ENCODE assay signal across 29 cellular contexts in genomic region chr19:55836340-55836739, GRCh38. TPM values are rescaled to one million over a fixed set of nuclear protein-coding genes. Genes with fewer than 3 reads are reported as not detected.
"Had no signal": no experiment of that assay in that cellular context is flagged by ENCODE, and none has a peak within 500 bp of the region (broad histone marks: within the 10 kb centered on the region; RNA-seq: fewer than 3 reads in every experiment).

Gene NLRP4, plus strand, starts transcription at chr19:55836540. Its CDS starts 15,541 bp downstream, at chr19:55852081.

- H3K9me3 ChIP-seq: adrenal gland, lower lobe of right lung, mucosa of descending colon, sigmoid colon, thoracic aorta had no signal

- H3K27ac Mint-ChIP-seq: activated naive CD8-positive, alpha-beta T cell; activated T-helper 2 cell treated with anti-CD3 and anti-CD28 coated beads, Interferon-gamma antibody, Interleukin-2, Interleukin-4, amounts not matched to agents 10 μg/mL and 5 μg/mL and 100 μg/mL, durations not matched to agents 14 hours and 24 hours and 36 hours; immature natural killer cell; naive B cell; progenitor cell of endocrine pancreas; type B pancreatic cell; WTC11 had no signal

- DNase-seq: activated CD8-positive, alpha-beta memory T cell treated with anti-CD3 and anti-CD28 coated beads, Interleukin-2, amount 50 U/mL, for 4 hours; activated naive CD4-positive, alpha-beta T cell; activated T-cell treated with anti-CD3 and anti-CD28 coated beads, Interleukin-2, amount 50 U/mL, for 4 hours; adrenal gland; central memory CD4-positive, alpha-beta T cell; dermis blood vessel endothelial cell; effector CD8-positive, alpha-beta T cell; erythroblast; foreskin fibroblast; immature natural killer cell; lower lobe of right lung; mesendoderm; mucosa of descending colon; naive B cell; retina; sigmoid colon; stimulated activated CD4-positive, alpha-beta T cell treated with anti-CD3 and anti-CD28 coated beads, Interleukin-2, amount 100 ng/mL, for 48 hours; stimulated activated CD8-positive, alpha-beta memory T cell treated with anti-CD3 and anti-CD28 coated beads, Interleukin-4, amount 100 ng/mL, for 48 hours; stimulated activated naive CD4-positive, alpha-beta T cell had no signal

- H3K36me3 ChIP-seq: adrenal gland, lower lobe of right lung, sigmoid colon, thoracic aorta had no signal

- H3K4me2 ChIP-seq: smooth muscle cell had no signal

- H3K36me3 Mint-ChIP-seq: activated naive CD8-positive, alpha-beta T cell; immature natural killer cell; naive B cell; type B pancreatic cell had no signal

- ATAC-seq: activated T-cell treated with anti-CD3 and anti-CD28 coated beads, Interleukin-2, amount 50 U/mL, for 4 hours; left lobe of liver; lower lobe of right lung; mucosa of descending colon; WTC11 had no signal

- H3K27me3 Mint-ChIP-seq: activated naive CD8-positive, alpha-beta T cell; naive B cell; progenitor cell of endocrine pancreas; type B pancreatic cell had no signal

- H3K4me3 ChIP-seq: adrenal gland, lower lobe of right lung, mucosa of descending colon, sigmoid colon, smooth muscle cell, thoracic aorta had no signal

- H3K4me1 Mint-ChIP-seq: immature natural killer cell, naive B cell, neural crest cell, WTC11 had no signal

- H3K4me3 Mint-ChIP-seq: activated naive CD8-positive, alpha-beta T cell; activated T-cell treated with anti-CD3 and anti-CD28 coated beads, Interleukin-2, amount 50 U/mL, for 4 hours; immature natural killer cell; neural crest cell; type B pancreatic cell; WTC11 had no signal

- H3K4me1 ChIP-seq: adrenal gland, lower lobe of right lung, sigmoid colon had no signal

- H3K27ac ChIP-seq: adrenal gland, lower lobe of right lung, sigmoid colon, thoracic aorta had no signal

- H3K27me3 ChIP-seq: adrenal gland had no signal

RNA-seq across cellular contexts. Expression of gene NLRP4, which starts in this region (rescaled TPM):
- polyA plus RNA-seq: adrenal gland, fibroblast of lung, immature natural killer cell, smooth muscle cell had no signal
